Comparison of ENCODE assay signal across 12 cellular contexts in the genomic region with DNA sequence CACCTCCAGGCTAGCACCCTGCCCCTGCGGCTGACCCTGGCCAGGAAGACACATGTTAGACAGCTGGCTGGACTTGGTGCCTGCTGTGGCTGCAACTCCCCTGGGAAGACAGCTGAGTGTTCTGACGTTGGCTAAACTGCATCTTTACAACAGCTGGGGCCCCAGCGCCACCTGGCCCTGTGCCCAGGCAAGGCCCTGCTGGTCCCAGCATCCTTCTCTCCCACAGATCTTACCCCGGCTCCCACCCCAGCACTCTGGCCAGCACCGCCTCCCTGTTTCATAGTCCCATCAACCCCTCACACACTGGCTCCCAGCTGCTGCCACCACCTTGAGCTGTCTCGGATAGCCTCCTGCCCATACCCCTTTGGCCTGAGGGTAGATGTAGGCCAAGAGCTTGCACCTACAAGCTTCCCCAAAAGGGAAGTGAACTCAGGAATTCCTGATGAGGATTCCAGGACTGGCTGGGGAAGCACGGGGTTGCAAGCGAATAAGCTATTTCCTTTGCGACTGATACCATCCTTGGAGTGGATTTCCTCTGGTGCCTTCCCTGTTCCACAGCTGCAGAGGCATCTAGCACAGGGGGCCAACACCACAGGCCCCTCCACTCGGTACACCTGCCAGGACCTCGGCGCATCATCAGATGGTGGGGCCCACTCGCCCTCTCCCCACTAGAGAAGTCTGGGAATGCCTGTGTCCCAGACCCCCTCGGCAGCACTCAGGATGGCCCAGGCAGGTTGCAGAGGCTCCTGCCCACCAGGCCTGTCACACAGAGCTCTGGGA. TPM values are rescaled to one million over a fixed set of nuclear protein-coding genes. Genes with fewer than 3 reads are reported as not detected.
A peak's percentile ranks its signal among the peaks of the same experiment; 100 is the strongest.
DNase-seq lines count a peak whose midpoint lies in the region; ATAC-seq and TF ChIP-seq lines count a peak whose summit lies in the region.
"Had no signal": no experiment of that assay in that cellular context is flagged by ENCODE, and none has a peak within 500 bp of the region (broad histone marks: within the 10 kb centered on the region; RNA-seq: fewer than 3 reads in every experiment).

No MANE protein-coding gene starts in this region.

- H3K9me3 ChIP-seq in neuronal stem cell (replicated peaks in 1 of 2; ENCODE audit: control insufficient read depth in 2 of 2, insufficient read depth in 1 of 2, low read depth in 1 of 2, low read length in 2 of 2), result no peaks in the 10 kb centered on the region

- H3K4me1 ChIP-seq in neuronal stem cell (ENCODE audit: control insufficient read depth in 2 of 2, insufficient read depth in 1 of 2, low read depth in 1 of 2, low read length in 2 of 2), result peaks cover 4 to 12% of the 10 kb centered on the region in 2 donors

- no CpG with 5 or more reads among the region's 14 CpGs for WGBS in neuronal stem cell (ENCODE audit: extremely low coverage in 2 of 2, insufficient read length in 2 of 2, insufficient replicate concordance in 1 of 2), 2 donors

- H3K27ac ChIP-seq in dorsolateral prefrontal cortex, result peak overlapping the region; percentile 86 to 100 (median 99)
- no peak overlapping the region for H3K27ac ChIP-seq in neuronal stem cell (replicated peaks; ENCODE audit: low read length)

- no peak overlapping the region for H3K4me2 ChIP-seq in neuronal stem cell (ENCODE audit: insufficient read depth, low read length, poor library complexity, severe bottlenecking)

- no peaks in the 10 kb centered on the region for H3K27me3 ChIP-seq in dorsolateral prefrontal cortex
- no peaks in the 10 kb centered on the region for H3K27me3 ChIP-seq in neuronal stem cell (ENCODE audit: control insufficient read depth in 3 of 3, insufficient read depth in 3 of 3, low read depth in 1 of 3, low read length in 3 of 3)

- no peak overlapping the region for H2BK15ac ChIP-seq in neuronal stem cell (ENCODE audit: low read length)

- peak in 3 of 56 donors; percentile 13 to 19 (median 14) for TF ChIP-seq CTCF in dorsolateral prefrontal cortex (IDR thresholded peaks at IDR 0.05 in 54 of 56, conservative IDR thresholded peaks at IDR 0.05 in 2 of 56; ENCODE audit: low read depth in 1 of 56, partially characterized antibody in 56 of 56)

- no peak overlapping the region for H4K8ac ChIP-seq in neuronal stem cell (ENCODE audit: low read depth, low read length)

- H2AK5ac ChIP-seq in neuronal stem cell (ENCODE audit: low read depth, low read length), result no peak overlapping the region

- no peak overlapping the region for H2BK12ac ChIP-seq in neuronal stem cell (ENCODE audit: low read length)

- no peak overlapping the region for H3K14ac ChIP-seq in neuronal stem cell (ENCODE audit: low read length)

- peaks cover 6% of the 10 kb centered on the region for H3K79me1 ChIP-seq in neuronal stem cell (ENCODE audit: low read depth, low read length)

- peak overlapping the region; percentile 92 for H3K23ac ChIP-seq in neuronal stem cell (ENCODE audit: low read depth, low read length, poor library complexity)

- H3K4me3 ChIP-seq in dorsolateral prefrontal cortex (no peak overlapping the region), neuronal stem cell (ENCODE audit: low read length in 2 of 2) (no peak overlapping the region)

- H2BK5ac ChIP-seq in neuronal stem cell (ENCODE audit: low read length), result peak overlapping the region; percentile 44

- no peak overlapping the region for H4K91ac ChIP-seq in neuronal stem cell (ENCODE audit: low read depth, low read length, poor library complexity)

- ATAC-seq in HG03139 (IDR thresholded peaks at IDR 0.05; ENCODE audit: unreplicated experiment) (no peak), GM21529 (IDR thresholded peaks at IDR 0.05; ENCODE audit: unreplicated experiment) (no peak)

- peaks cover 0 to 3% of the 10 kb centered on the region in 2 donors for H3K36me3 ChIP-seq in neuronal stem cell (replicated peaks in 1 of 2; ENCODE audit: control insufficient read depth in 2 of 2, insufficient read depth in 2 of 2, low read length in 2 of 2)

- no peak overlapping the region for H3K4ac ChIP-seq in neuronal stem cell (ENCODE audit: low read length)

- H3K9ac ChIP-seq in neuronal stem cell (ENCODE audit: low read depth, low read length, poor library complexity), result no peak overlapping the region

- DNase-seq in DMS79 treated with DMSO at 0.1 percent for 48 hours (lab: John Stamatoyannopoulos, UW) (peak; percentile 41), NCI-H2171 (lab: John Stamatoyannopoulos, UW) (peak; percentile 85), dorsolateral prefrontal cortex (peak in 9 of 10 donors; percentile 81 to 94 (median 87)), neuronal stem cell (ENCODE audit: low spot score) (no peak), MV-4-11 (lab: John Stamatoyannopoulos, UW) (no peak)
- no peak for DNase-seq in stimulated activated CD4-positive, alpha-beta T cell treated with anti-CD3 and anti-CD28 coated beads, Interleukin-1b, Interleukin-23, amount 100 ng/mL, for 48 hours
- DNase-seq: activated gamma-delta T cell treated with Interleukin-2 at 50 U/mL for 16 hours; HFFc6; small intestine; stimulated activated naive CD4-positive, alpha-beta T cell treated with Interleukin-2 at 50 U/mL for 16 hours had no signal

- no peak overlapping the region for H2AFZ ChIP-seq in neuronal stem cell (ENCODE audit: low read length)

- H3K18ac ChIP-seq in neuronal stem cell (ENCODE audit: low read length), result no peak overlapping the region

- intact Hi-C loops in dorsolateral prefrontal cortex (cut with DNase I), result loop anchor here in 1 of 2 donors (2.0 kb wide), 1 partner anchor 42 kb away; a partner anchor contains a TSS

- H2BK120ac ChIP-seq in neuronal stem cell (ENCODE audit: low read depth, low read length), result no peak overlapping the region

RNA-seq across cellular contexts. Expression of a gene that starts 28.5 kb away (rescaled TPM):
- total RNA-seq in dorsolateral prefrontal cortex, result 10 to 100 TPM in 84 of 120 experiments, 1 to 10 TPM in 36; 3.0 to 22.3 (median 11.9) TPM
- polyA plus RNA-seq in neuronal stem cell (2013, experiment 1 of 2), result 2.0 TPM
- 2.2 TPM for polyA plus RNA-seq in neuronal stem cell (2013, experiment 2 of 2)
- total RNA-seq: HFFc6 had no signal

RNA-seq across cellular contexts. Expression of a gene that starts 32.0 kb away (rescaled TPM):
- total RNA-seq in dorsolateral prefrontal cortex, result 10 to 100 TPM in 101 of 120 experiments, 1 to 10 TPM in 19; 7.2 to 20.6 (median 12.3) TPM
- polyA plus RNA-seq in neuronal stem cell (2013, experiment 1 of 2), result 4.5 TPM
- 4.5 TPM for polyA plus RNA-seq in neuronal stem cell (2013, experiment 2 of 2)

RNA-seq across cellular contexts. Expression of a gene that starts 42.9 kb away (rescaled TPM):
- 100 to 1,000 TPM in 10 of 120 experiments, 10 to 100 TPM in 110; 66.2 to 113 (median 85.3) TPM for total RNA-seq in dorsolateral prefrontal cortex
- polyA plus RNA-seq in neuronal stem cell (2013, experiment 1 of 2), result 36.9 TPM
- 37.0 TPM for polyA plus RNA-seq in neuronal stem cell (2013, experiment 2 of 2)

Comparison
In these comparisons a context has a peak if more than half of its experiments do, and no peak if none do; other contexts are left out.
1. DNase-seq: peak in DMS79 treated with DMSO at 0.1 percent for 48 hours (single experiment), NCI-H2171 (single experiment) and dorsolateral prefrontal cortex (9 of 10); none in neuronal stem cell (single experiment), stimulated activated CD4-positive, alpha-beta T cell treated with anti-CD3 and anti-CD28 coated beads, Interleukin-1b, Interleukin-23, amount 100 ng/mL, for 48 hours (single experiment) and MV-4-11 (single experiment).